Comparison of ENCODE assay signal across 17 cellular contexts in genomic region chr7:134710511-134710853, GRCh38.
A peak's percentile ranks its signal among the peaks of the same experiment; 100 is the strongest.
DNase-seq lines count a peak whose midpoint lies in the region; ATAC-seq lines count a peak whose summit lies in the region.
"Had no signal": no experiment of that assay in that cellular context is flagged by ENCODE, and none has a peak within 500 bp of the region (broad histone marks: within the 10 kb centered on the region; RNA-seq: fewer than 3 reads in every experiment).

No MANE protein-coding gene starts in this region.

- H3K4me1 Mint-ChIP-seq in activated T-cell treated with anti-CD3 and anti-CD28 coated beads, Interleukin-2, amount 50 U/mL, for 24 hours (ENCODE audit: low read depth), result peaks cover 34% of the 10 kb centered on the region
- H3K4me1 Mint-ChIP-seq in activated naive CD8-positive, alpha-beta T cell treated with anti-CD3 and anti-CD28 coated beads, Interleukin-2, amount 50 U/mL, for 24 hours, result peaks cover 30% of the 10 kb centered on the region
- H3K4me1 Mint-ChIP-seq: naive B cell had no signal

- H3K9me3 ChIP-seq in trophoblast cell (ENCODE audit: insufficient read depth, low read depth, low read length) (no peaks in the 10 kb centered on the region), SJCRH30 (replicated peaks) (no peaks in the 10 kb centered on the region)
- H3K9me3 ChIP-seq: transverse colon had no signal

- H3K18ac ChIP-seq in trophoblast cell (ENCODE audit: low read length), result peak overlapping the region; percentile 5

- H3K4me3 ChIP-seq in trophoblast cell (ENCODE audit: low read depth, low read length), result no peak overlapping the region
- H3K4me3 ChIP-seq in SJCRH30, result no peak overlapping the region
- H3K4me3 ChIP-seq: transverse colon had no signal

- H3K4me1 ChIP-seq in trophoblast cell (ENCODE audit: control insufficient read depth in 1 of 2, insufficient read depth in 2 of 2, low read length in 2 of 2) (peaks cover 18 to 19% of the 10 kb centered on the region in 2 experiments), SJCRH30 (peaks cover 3% of the 10 kb centered on the region; the same call in 1 of the 2 replicates)
- H3K4me1 ChIP-seq: transverse colon had no signal

- H3K9ac ChIP-seq in trophoblast cell (ENCODE audit: low read length), result no peak overlapping the region

- H3K36me3 ChIP-seq in trophoblast cell (ENCODE audit: control insufficient read depth in 1 of 2, insufficient read depth in 2 of 2, low read length in 2 of 2), result no peaks in the 10 kb centered on the region
- no peaks in the 10 kb centered on the region for H3K36me3 ChIP-seq in SJCRH30
- H3K36me3 ChIP-seq: transverse colon had no signal

- peak overlapping the region; percentile 3 for H3K4me2 ChIP-seq in trophoblast cell (ENCODE audit: low read length)

- H3K79me2 ChIP-seq in trophoblast cell (ENCODE audit: control insufficient read depth, insufficient read depth, low read length, poor library complexity), result no peaks in the 10 kb centered on the region

- H3K27me3 ChIP-seq in trophoblast cell (ENCODE audit: insufficient read depth, low read length) (no peaks in the 10 kb centered on the region), SJCRH30 (no peaks in the 10 kb centered on the region)
- H3K27me3 ChIP-seq: transverse colon had no signal

- H3K9me3 Mint-ChIP-seq in activated T-cell treated with anti-CD3 and anti-CD28 coated beads, Interleukin-2, amount 50 U/mL, for 24 hours, result no peaks in the 10 kb centered on the region
- no peaks in the 10 kb centered on the region for H3K9me3 Mint-ChIP-seq in activated naive CD8-positive, alpha-beta T cell treated with anti-CD3 and anti-CD28 coated beads, Interleukin-2, amount 50 U/mL, for 24 hours
- H3K9me3 Mint-ChIP-seq: naive B cell had no signal

- no peak overlapping the region for H2AFZ ChIP-seq in trophoblast cell (ENCODE audit: insufficient read depth, low read length, poor library complexity)

- H3K4ac ChIP-seq in trophoblast cell (ENCODE audit: low read depth, low read length), result peak overlapping the region; percentile 8

- no peak overlapping the region for H3K23ac ChIP-seq in trophoblast cell (ENCODE audit: low read length)

- peak overlapping the region; percentile 44 for H4K91ac ChIP-seq in trophoblast cell (ENCODE audit: low read depth, low read length)

- H2BK120ac ChIP-seq in trophoblast cell (ENCODE audit: insufficient read depth, low read length, poor library complexity), result peak overlapping the region; percentile 37

- no peak overlapping the region for H4K12ac ChIP-seq in trophoblast cell (ENCODE audit: low read depth, low read length)

- H3K27ac Mint-ChIP-seq in activated T-cell treated with anti-CD3 and anti-CD28 coated beads, Interleukin-2, amount 50 U/mL, for 24 hours, result peak overlapping the region; percentile 96
- H3K27ac Mint-ChIP-seq in activated naive CD8-positive, alpha-beta T cell treated with anti-CD3 and anti-CD28 coated beads, Interleukin-2, amount 50 U/mL, for 24 hours, result peak overlapping the region; percentile 94
- H3K27ac Mint-ChIP-seq: naive B cell had no signal

- H3K27me3 Mint-ChIP-seq in activated T-cell treated with anti-CD3 and anti-CD28 coated beads, Interleukin-2, amount 50 U/mL, for 24 hours, result no peaks in the 10 kb centered on the region
- H3K27me3 Mint-ChIP-seq in activated naive CD8-positive, alpha-beta T cell treated with anti-CD3 and anti-CD28 coated beads, Interleukin-2, amount 50 U/mL, for 24 hours, result no peaks in the 10 kb centered on the region

- peak; percentile 38 for ATAC-seq in activated naive CD8-positive, alpha-beta T cell treated with anti-CD3 and anti-CD28 coated beads, Interleukin-2, amount 50 U/mL, for 24 hours
- ATAC-seq in HG02759 (IDR thresholded peaks at IDR 0.05; ENCODE audit: unreplicated experiment) (no peak), GM21529 (IDR thresholded peaks at IDR 0.05; ENCODE audit: unreplicated experiment) (no peak)
- ATAC-seq: left colon had no signal

- H3K4me3 Mint-ChIP-seq in activated T-cell treated with anti-CD3 and anti-CD28 coated beads, Interleukin-2, amount 50 U/mL, for 24 hours, result peak overlapping the region; percentile 74
- H3K4me3 Mint-ChIP-seq in activated naive CD8-positive, alpha-beta T cell treated with anti-CD3 and anti-CD28 coated beads, Interleukin-2, amount 50 U/mL, for 24 hours, result peak overlapping the region; percentile 74
- H3K4me3 Mint-ChIP-seq: naive B cell had no signal

- peak overlapping the region; percentile 5 for H4K8ac ChIP-seq in trophoblast cell (ENCODE audit: low read depth, low read length)

- DNase-seq in activated T-cell treated with anti-CD3 and anti-CD28 coated beads, Interleukin-2, amount 50 U/mL, for 24 hours, result no peak
- DNase-seq in activated T-cell treated with anti-CD3 and anti-CD28 coated beads, Interleukin-2, amount 50 U/mL, for 1 hour, result no peak
- DNase-seq in Daoy (ENCODE audit: low read depth), result peak; percentile 14
- no peak for DNase-seq in activated naive CD8-positive, alpha-beta T cell treated with anti-CD3 and anti-CD28 coated beads, Interleukin-2, amount 50 U/mL, for 24 hours
- peak; percentile 94 for DNase-seq in trophoblast cell
- no peak for DNase-seq in SJCRH30
- DNase-seq: ACHN, caudate nucleus, DMS53, left colon, MM.1S, naive B cell, NCI-H2171 treated with DMSO at 0.1 percent for 48 hours, SHP77, transverse colon had no signal

- no CpG with 5 or more reads among the region's 8 CpGs for WGBS in trophoblast cell (ENCODE audit: extremely low coverage, insufficient coverage, insufficient read length)

- peak overlapping the region; percentile 4 for H2AK5ac ChIP-seq in trophoblast cell (ENCODE audit: low read length)

- no peaks in the 10 kb centered on the region for H3K36me3 Mint-ChIP-seq in activated T-cell treated with anti-CD3 and anti-CD28 coated beads, Interleukin-2, amount 50 U/mL, for 24 hours (ENCODE audit: low read depth)
- no peaks in the 10 kb centered on the region for H3K36me3 Mint-ChIP-seq in activated naive CD8-positive, alpha-beta T cell treated with anti-CD3 and anti-CD28 coated beads, Interleukin-2, amount 50 U/mL, for 24 hours (ENCODE audit: low read depth)

- peak overlapping the region; percentile 1 for H3K14ac ChIP-seq in trophoblast cell (ENCODE audit: low read length)

- peaks cover 8% of the 10 kb centered on the region for H3K79me1 ChIP-seq in trophoblast cell (ENCODE audit: low read length)

- H2BK5ac ChIP-seq in trophoblast cell (ENCODE audit: low read depth, low read length, poor library complexity), result peak overlapping the region; percentile 18

- H3K27ac ChIP-seq in trophoblast cell (ENCODE audit: low read depth, low read length), result peak overlapping the region; percentile 42
- no peak overlapping the region for H3K27ac ChIP-seq in SJCRH30
- H3K27ac ChIP-seq: transverse colon had no signal

- H2BK12ac ChIP-seq in trophoblast cell (ENCODE audit: low read length), result peak overlapping the region; percentile 10

Comparison
In these comparisons a context has a peak if more than half of its experiments do, and no peak if none do; other contexts are left out.
1. DNase-seq: peak in Daoy (single experiment) and trophoblast cell (2 of 2); none in activated T-cell treated with anti-CD3 and anti-CD28 coated beads, Interleukin-2, amount 50 U/mL, for 24 hours (single experiment), activated T-cell treated with anti-CD3 and anti-CD28 coated beads, Interleukin-2, amount 50 U/mL, for 1 hour (single experiment), activated naive CD8-positive, alpha-beta T cell treated with anti-CD3 and anti-CD28 coated beads, Interleukin-2, amount 50 U/mL, for 24 hours (single experiment) and SJCRH30 (0 of 2).